ENCODE assay signal across 10 cellular contexts in the genomic region with DNA sequence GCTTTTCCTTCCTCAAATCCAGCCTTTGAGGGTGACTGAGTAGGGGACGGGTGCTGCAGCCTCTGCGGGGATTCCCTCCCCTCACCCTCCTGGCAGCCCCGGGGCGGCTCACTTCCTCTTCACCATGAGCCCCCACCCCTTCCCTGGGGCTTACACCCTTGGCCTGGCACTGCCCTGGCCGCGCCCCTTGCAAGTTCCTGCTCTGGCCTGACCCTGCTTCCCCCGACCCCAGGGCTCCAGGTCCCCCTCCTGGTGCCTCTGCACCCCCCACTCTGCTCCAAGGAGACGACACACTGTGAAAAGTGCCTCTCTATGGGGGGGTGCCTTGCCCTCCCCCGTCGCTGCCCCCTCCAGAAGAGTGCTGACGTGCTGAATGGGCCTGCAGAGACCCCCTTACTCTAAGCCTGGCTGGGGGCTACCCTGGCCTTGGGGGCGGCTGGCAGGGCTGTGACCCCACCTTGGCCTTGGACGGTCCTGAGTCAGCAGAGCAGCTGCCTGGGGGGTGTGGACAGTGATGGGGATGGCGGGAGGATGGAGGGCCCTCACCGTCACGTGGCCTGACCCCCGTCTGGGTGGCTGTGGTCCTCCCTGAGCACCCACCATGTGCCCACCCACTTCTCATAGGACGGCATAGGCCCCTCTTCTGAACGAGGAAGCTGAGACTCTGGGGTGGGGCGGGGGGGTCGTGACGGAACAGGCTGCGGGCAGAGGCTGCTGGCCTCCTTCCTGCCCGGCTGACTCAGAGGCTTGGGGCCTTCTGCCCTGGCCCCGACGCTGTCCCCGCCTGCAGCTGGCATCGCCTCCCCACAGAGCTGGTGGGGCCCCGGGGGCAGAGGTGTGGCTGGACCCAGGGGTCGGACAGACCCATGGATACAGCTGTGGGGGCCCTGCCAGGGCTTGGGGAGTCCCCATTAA. TPM values are rescaled to one million over a fixed set of nuclear protein-coding genes. Genes with fewer than 3 reads are reported as not detected.
A peak's percentile ranks its signal among the peaks of the same experiment; 100 is the strongest.
DNase-seq lines count a peak whose midpoint lies in the region; ATAC-seq and TF ChIP-seq lines count a peak whose summit lies in the region.
"Had no signal": no experiment of that assay in that cellular context is flagged by ENCODE, and none has a peak within 500 bp of the region (broad histone marks: within the 10 kb centered on the region; RNA-seq: fewer than 3 reads in every experiment).

No MANE protein-coding gene starts in this region.

- H3K27me3 Mint-ChIP-seq in activated B cell treated with CpG ODN at 0.5 μM for 24 hours: no peaks in the 10 kb centered on the region
- H3K27me3 Mint-ChIP-seq in naive B cell: no peaks in the 10 kb centered on the region

- POLR2A ChIA-PET in activated B cell treated with CpG ODN at 0.5 μM for 24 hours (lab: Charles Lee): interaction anchor here (0.6 to 5.7 kb wide), 31 partner anchors 9 to 229 kb away, joined by 3 to 304 read pairs (median 6); a partner anchor contains a TSS

- peak; percentile 60 for ATAC-seq in GM18909 (IDR thresholded peaks at IDR 0.05; ENCODE audit: poor library complexity, unreplicated experiment)
- peak; percentile 68 for ATAC-seq in activated B cell treated with CpG ODN at 0.5 μM for 24 hours (ENCODE audit: low read depth)
- peak; percentile 80 for ATAC-seq in naive B cell (ENCODE audit: low read depth in 2 of 2)
- ATAC-seq in GM18870 (IDR thresholded peaks at IDR 0.05; ENCODE audit: unreplicated experiment): no peak
- no peak for ATAC-seq in HG02938 (IDR thresholded peaks at IDR 0.05; ENCODE audit: unreplicated experiment)

- H3K4me1 Mint-ChIP-seq in activated B cell treated with CpG ODN at 0.5 μM for 24 hours: peaks cover 66% of the 10 kb centered on the region
- peaks cover 40 to 71% (median 59%) of the 10 kb centered on the region in 3 donors for H3K4me1 Mint-ChIP-seq in naive B cell

- H3K9me3 Mint-ChIP-seq in activated B cell treated with CpG ODN at 0.5 μM for 24 hours (no peaks in the 10 kb centered on the region), naive B cell (no peaks in the 10 kb centered on the region)

- intact Hi-C loops in activated B cell treated with CpG ODN at 0.5 μM for 24 hours (cut with micrococcal nuclease): loop anchor here (1.0 to 10.0 kb wide), 11 partner anchors 7 to 1305 kb away; a partner anchor contains a TSS

- peak overlapping the region; percentile 97 for H3K27ac Mint-ChIP-seq in activated B cell treated with CpG ODN at 0.5 μM for 24 hours
- H3K27ac Mint-ChIP-seq in naive B cell: peak overlapping the region; percentile 95 to 100 (median 98)

- TF ChIP-seq CTCF in activated B cell treated with CpG ODN at 0.5 μM for 24 hours (IDR thresholded peaks at IDR 0.05): no peak

- DNase-seq in HT-29 (ENCODE audit: low spot score): peak; percentile 72
- peak; percentile 79 for DNase-seq in activated B cell treated with CpG ODN at 0.5 μM for 24 hours
- DNase-seq in effector CD8-positive, alpha-beta T cell (lab: John Stamatoyannopoulos, UW): peak; percentile 46
- peak; percentile 95 for DNase-seq in naive B cell
- DNase-seq in NCI-H2029 treated with DMSO at 0.1 percent for 48 hours (lab: John Stamatoyannopoulos, UW): no peak

- peaks cover 28% of the 10 kb centered on the region for H3K36me3 Mint-ChIP-seq in activated B cell treated with CpG ODN at 0.5 μM for 24 hours (ENCODE audit: low read depth)
- no peaks in the 10 kb centered on the region for H3K36me3 Mint-ChIP-seq in naive B cell

- CTCF ChIA-PET in activated B cell treated with CpG ODN at 0.5 μM for 24 hours (lab: Charles Lee): interaction anchor here (0.6 to 2.7 kb wide), 6 partner anchors 19 to 180 kb away, joined by 3 to 10 read pairs (median 4); no protein-coding TSS in a partner anchor

- peak overlapping the region; percentile 79 for H3K4me3 Mint-ChIP-seq in activated B cell treated with CpG ODN at 0.5 μM for 24 hours
- peak overlapping the region; percentile 78 to 95 (median 88) for H3K4me3 Mint-ChIP-seq in naive B cell

RNA-seq across cellular contexts. Expression of a gene that starts 9.8 kb away (rescaled TPM):
- total RNA-seq in HT-29 (2014; rRNA removed; shearing (Covaris generic)): 85.6 and 87.5 TPM in 2 replicates
- 87.4 and 95.8 TPM in 2 replicates for total RNA-seq in activated B cell treated with CpG ODN at 0.5 μM for 24 hours
- 1 to 10 TPM in 5 of 6 donors, under 1 TPM in 1; 0.59 to 4.0 (median 2.2) TPM for polyA plus RNA-seq in naive B cell (ENCODE audit: low read depth in 6 of 6)

RNA-seq across cellular contexts. Expression of a gene that starts 25.9 kb away (rescaled TPM):
- 101 and 106 TPM in 2 replicates for total RNA-seq in HT-29 (2014; rRNA removed; shearing (Covaris generic))
- 29.6 and 31.7 TPM in 2 replicates for total RNA-seq in activated B cell treated with CpG ODN at 0.5 μM for 24 hours
- polyA plus RNA-seq in naive B cell (ENCODE audit: low read depth in 6 of 6): 10 to 100 TPM; 17.7 to 29.3 (median 20.6) TPM

RNA-seq across cellular contexts. Expression of a gene that starts 29.4 kb away (rescaled TPM):
- total RNA-seq in HT-29 (2014; rRNA removed; shearing (Covaris generic)): 23.1 and 24.7 TPM in 2 replicates
- 7.5 and 7.7 TPM in 2 replicates for total RNA-seq in activated B cell treated with CpG ODN at 0.5 μM for 24 hours
- polyA plus RNA-seq in naive B cell (ENCODE audit: low read depth in 6 of 6): 1 to 10 TPM in 4 of 6 donors, under 1 TPM in 1, not detected in 1; 0.36 to 1.7 (median 1.3) TPM

RNA-seq across cellular contexts. Expression of a gene that starts 53.2 kb away (rescaled TPM):
- total RNA-seq in HT-29 (2014; rRNA removed; shearing (Covaris generic)): not detected in 2 replicates
- total RNA-seq in activated B cell treated with CpG ODN at 0.5 μM for 24 hours: not detected in 2 replicates
- polyA plus RNA-seq in naive B cell (ENCODE audit: low read depth in 6 of 6): not detected
- total RNA-seq: renal cortical epithelial cell; T-helper 1 cell treated with Interleukin-12 subunit alpha and Interleukin-12 subunit beta and Interleukin-4 antibody, amounts not matched to agents 30 ng/mL and 1 ng/mL, for 36 hours had no signal

Comparison
In these comparisons a context has a peak if more than half of its experiments do, and no peak if none do; other contexts are left out.
1. ATAC-seq: peak in GM18909 (single experiment), activated B cell treated with CpG ODN at 0.5 μM for 24 hours (single experiment) and naive B cell (2 of 2); none in GM18870 (single experiment) and HG02938 (single experiment).